ENCODE assay signal across 9 cellular contexts in genomic region chr11:35618497-35619029, GRCh38. TPM values are rescaled to one million over a fixed set of nuclear protein-coding genes. Genes with fewer than 3 reads are reported as not detected.
A peak's percentile ranks its signal among the peaks of the same experiment; 100 is the strongest.
DNase-seq lines count a peak whose midpoint lies in the region; ATAC-seq, FAIRE-seq and TF ChIP-seq lines count a peak whose summit lies in the region.
"Had no signal": no experiment of that assay in that cellular context is flagged by ENCODE, and none has a peak within 500 bp of the region (broad histone marks: within the 10 kb centered on the region; RNA-seq: fewer than 3 reads in every experiment).

No MANE protein-coding gene starts in this region.

- intact Hi-C loops in colonic mucosa (cut with DNase I) (loop anchor here (5.0 to 10.0 kb wide), 2 partner anchors 204 to 516 kb away; no protein-coding TSS in a partner anchor), aorta (cut with DNase I) (loop anchor here (5.0 to 10.0 kb wide), 6 partner anchors 44 to 514 kb away; partner anchors contain the start of genes TRIM44 (in 2 of the 2) and LDLRAD3 (in 1 of the 2))

- WGBS in lung, 2 donors = 0 to 1% methylated on average over 37 to 79 of the region's 79 CpGs
- WGBS in aorta, 2 donors = 0% methylated on average over 38 to 79 of the region's 79 CpGs

- no peaks in the 10 kb centered on the region for H3K36me3 ChIP-seq in colonic mucosa
- no peaks in the 10 kb centered on the region for H3K36me3 ChIP-seq in lung (ENCODE audit: control insufficient read depth in 2 of 2, insufficient read depth in 2 of 2, low read length in 2 of 2)
- no peaks in the 10 kb centered on the region for H3K36me3 ChIP-seq in aorta (ENCODE audit: control insufficient read depth in 1 of 2, insufficient read depth in 2 of 2, low read length in 1 of 2)

- FAIRE-seq in D721Med (lab: Jason Lieb, UNC) = no peak

- TF ChIP-seq CTCF in colonic mucosa (IDR thresholded peaks at IDR 0.05) = no peak
- TF ChIP-seq CTCF in lung (IDR thresholded peaks at IDR 0.05; ENCODE audit: control extremely low read depth, extremely low read depth) = no peak
- no peak for TF ChIP-seq CTCF in D721Med (IDR thresholded peaks at IDR 0.05; ENCODE audit: insufficient read depth, missing control alignments)

- H3K27me3 ChIP-seq in colonic mucosa = peaks cover 46% of the 10 kb centered on the region
- H3K27me3 ChIP-seq in lung (ENCODE audit: control insufficient read depth, insufficient read depth) = no peaks in the 10 kb centered on the region
- no peaks in the 10 kb centered on the region for H3K27me3 ChIP-seq in aorta (ENCODE audit: control insufficient read depth in 1 of 2, insufficient read depth in 2 of 2, low read length in 1 of 2)

- H3K4me1 ChIP-seq in colonic mucosa (peaks cover 8% of the 10 kb centered on the region), lung (ENCODE audit: control insufficient read depth in 2 of 2, insufficient read depth in 2 of 2, low read length in 2 of 2) (peaks cover 0 to 15% of the 10 kb centered on the region in 2 donors), aorta (ENCODE audit: control insufficient read depth in 1 of 2, insufficient read depth in 2 of 2, low read length in 2 of 2) (no peaks in the 10 kb centered on the region)

- H3K9ac ChIP-seq in colonic mucosa (ENCODE audit: low read depth in 2 of 2, low read length in 2 of 2) = peak overlapping the region in 1 of 2 donors; percentile 27

- peak overlapping the region; percentile 41 for H3K27ac ChIP-seq in colonic mucosa
- peak overlapping the region; percentile 52 to 73 for H3K27ac ChIP-seq in lung (ENCODE audit: low read depth in 1 of 2, low read length in 1 of 2)
- no peak overlapping the region for H3K27ac ChIP-seq in aorta (ENCODE audit: low read depth in 1 of 2, low read length in 2 of 2)

- H3K4me3 ChIP-seq in colonic mucosa = peak overlapping the region; percentile 36
- peak overlapping the region; percentile 44 for H3K4me3 ChIP-seq in lung
- H3K4me3 ChIP-seq in aorta (ENCODE audit: low read length in 2 of 2) = peak overlapping the region; percentile 27 to 59

- DNase-seq in NCI-H146 (lab: John Stamatoyannopoulos, UW) (peak; percentile 60), NCI-H146 treated with DMSO at 0.1 percent for 48 hours (lab: John Stamatoyannopoulos, UW; ENCODE audit: unreplicated experiment) (no peak), M059J (ENCODE audit: low read depth) (peak; percentile 53), colonic mucosa (peak; percentile 20), lung (ENCODE audit: low spot score) (peak; percentile 29), aorta (peak in 1 of 2 donors; percentile 48), D721Med (ENCODE audit: insufficient read length, low spot score) (no peak)

- H3K9me3 ChIP-seq in colonic mucosa = no peaks in the 10 kb centered on the region
- peaks cover 0 to 4% of the 10 kb centered on the region in 2 donors for H3K9me3 ChIP-seq in lung (ENCODE audit: control insufficient read depth in 2 of 2, insufficient read depth in 1 of 2, low read length in 1 of 2)
- no peaks in the 10 kb centered on the region for H3K9me3 ChIP-seq in aorta (ENCODE audit: control insufficient read depth, low read length)

- ATAC-seq in GM21825 (IDR thresholded peaks at IDR 0.05; ENCODE audit: unreplicated experiment) (peak; percentile 39), lung (ENCODE audit: insufficient read depth, low FRiP score) (peak; percentile 31), aorta (ENCODE audit: low FRiP score) (peak; percentile 3)

RNA-seq across cellular contexts. Expression of gene FJX1, which starts 0.3 kb away (rescaled TPM):
- total RNA-seq in M059J (2014; rRNA removed; shearing (Covaris generic)) = 10.5 and 14.4 TPM in 2 replicates
- total RNA-seq in colonic mucosa (1 to 10 TPM in 1 of 2 donors, under 1 TPM in 1; 0.32 to 1.6 TPM), lung (1 to 10 TPM; 2.9 to 4.0 TPM), aorta (10 to 100 TPM in 1 of 2 donors, 1 to 10 TPM in 1; 5.8 to 10.4 TPM)
- polyA plus RNA-seq in lung (1 to 10 TPM; 2.9 to 7.7 TPM), aorta (under 1 TPM in 1 of 2 donors, not detected in 1; 1.00 TPM)
- total RNA-seq: CD4-positive, alpha-beta memory T cell had no signal

RNA-seq across cellular contexts. Expression of gene TRIM44, which starts 44.0 kb away (rescaled TPM):
- total RNA-seq in M059J (2014; rRNA removed; shearing (Covaris generic)) = 35.8 and 50.1 TPM in 2 replicates
- 10 to 100 TPM; 38.8 to 47.0 TPM for total RNA-seq in colonic mucosa
- 10 to 100 TPM; 20.5 to 62.2 TPM for total RNA-seq in lung
- 10 to 100 TPM in 1 of 2 donors, 1 to 10 TPM in 1; 9.1 to 24.9 TPM for polyA plus RNA-seq in lung
- 10 to 100 TPM; 55.2 to 63.3 TPM for total RNA-seq in aorta
- polyA plus RNA-seq in aorta = 10 to 100 TPM; 10.3 to 12.6 TPM

Comparison
In these comparisons a context has a peak if more than half of its experiments do, and no peak if none do; other contexts are left out.
1. DNase-seq: peak in NCI-H146 (single experiment), M059J (single experiment), colonic mucosa (single experiment) and lung (single experiment); none in NCI-H146 treated with DMSO at 0.1 percent for 48 hours (single experiment) and D721Med (single experiment).
2. H3K27ac ChIP-seq: peak in colonic mucosa (single experiment) and lung (2 of 2); none in aorta (0 of 2).
3. Peak in every context shown above with its lines, with median percentiles within 50 percentile points of each other: ATAC-seq and H3K4me3 ChIP-seq.